Comparison of ENCODE assay signal across 20 cellular contexts in genomic region chr4:176549161-176549865, GRCh38.
DNase-seq lines count a peak whose midpoint lies in the region; ATAC-seq and TF ChIP-seq lines count a peak whose summit lies in the region.
"Had no signal": no experiment of that assay in that cellular context is flagged by ENCODE, and none has a peak within 500 bp of the region (broad histone marks: within the 10 kb centered on the region; RNA-seq: fewer than 3 reads in every experiment).

No MANE protein-coding gene starts in this region.

- H4K5ac ChIP-seq in IMR-90 (ENCODE audit: low read depth, low read length) = no peak overlapping the region; the same call in 1 of the 2 replicates

- H3K27ac Mint-ChIP-seq in progenitor cell of endocrine pancreas (no peak overlapping the region), GM23338 (no peak overlapping the region)
- H3K27ac Mint-ChIP-seq: activated B cell treated with CpG ODN at 0.5 μM for 24 hours; activated T-helper 2 cell treated with anti-CD3 and anti-CD28 coated beads, Interferon-gamma antibody, Interleukin-2, Interleukin-4, amounts not matched to agents 10 μg/mL and 5 μg/mL and 100 μg/mL, durations not matched to agents 14 hours and 24 hours and 36 hours; T-helper 1 cell treated with Interleukin-12 subunit alpha and Interleukin-12 subunit beta and Interleukin-4 antibody, amounts not matched to agents 30 μg/mL and 1 μg/mL, for 36 hours had no signal

- intact Hi-C loops in IMR-90 (cut with micrococcal nuclease) = loop anchor here (5.0 kb wide), 2 partner anchors 107 to 172 kb away; no protein-coding TSS in a partner anchor

- peaks cover 11% of the 10 kb centered on the region for H3K9me1 ChIP-seq in IMR-90 (ENCODE audit: insufficient read depth, low read length)

- peak overlapping the region; percentile 57; the same call in 1 of the 2 replicates for H2AK5ac ChIP-seq in IMR-90 (ENCODE audit: low read depth, low read length)

- no peaks in the 10 kb centered on the region for H3K27me3 ChIP-seq in IMR-90 (ENCODE audit: control insufficient read depth, insufficient read depth, low read length)
- no peaks in the 10 kb centered on the region for H3K27me3 ChIP-seq in GM23338 (ENCODE audit: insufficient read depth)
- H3K27me3 ChIP-seq: adrenal gland had no signal

- no peak for TF ChIP-seq RAD21 in IMR-90 (IDR thresholded peaks at IDR 0.05; ENCODE audit: low read length)

- TF ChIP-seq CTCF in IMR-90 (conservative IDR thresholded peaks at IDR 0.05; ENCODE audit: low read depth, low read length) (no peak), progenitor cell of endocrine pancreas (IDR thresholded peaks at IDR 0.05; ENCODE audit: unreplicated experiment) (no peak), GM23338 (conservative IDR thresholded peaks at IDR 0.05; ENCODE audit: low read depth in 2 of 2) (no peak)

- DNase-seq in A172 (ENCODE audit: low spot score) (peak; percentile 30), IMR-90 (peak; percentile 84), amniotic stem cell (lab: John Stamatoyannopoulos, UW) (peak; percentile 6), iris pigment epithelial cell (ENCODE audit: low read depth) (peak; percentile 66), progenitor cell of endocrine pancreas (ENCODE audit: low spot score, unreplicated experiment) (no peak), GM23338 (ENCODE audit: low spot score) (no peak)
- DNase-seq: 8988T; activated B cell treated with CpG ODN at 0.5 μM for 24 hours; activated CD8-positive, alpha-beta memory T cell treated with anti-CD3 and anti-CD28 coated beads for 24 hours; adrenal gland; DMS53; NCI-H146; posterior cingulate gyrus; Right ventricle myocardium superior; stimulated activated CD4-positive, alpha-beta T cell treated with anti-CD3 and anti-CD28 coated beads, Interleukin-12 subunit alpha, Interleukin-12 subunit beta, amount 100 ng/mL, for 4 hours had no signal

- H4K20me1 ChIP-seq in IMR-90 (ENCODE audit: insufficient read depth, low read length) (no peaks in the 10 kb centered on the region), GM23338 (replicated peaks; ENCODE audit: insufficient read depth) (no peaks in the 10 kb centered on the region)

- no peaks in the 10 kb centered on the region for H3K79me1 ChIP-seq in IMR-90 (ENCODE audit: low read depth in 1 of 2, low read length in 2 of 2)

- POLR2A ChIA-PET in IMR-90 (lab: Charles Lee; ENCODE audit: unreplicated experiment) = no interaction called here

- H3K4me1 ChIP-seq in IMR-90 (ENCODE audit: control insufficient read depth, insufficient read depth, low read length) = peaks cover 14% of the 10 kb centered on the region
- no peaks in the 10 kb centered on the region for H3K4me1 ChIP-seq in GM23338 (ENCODE audit: insufficient read depth)
- H3K4me1 ChIP-seq: adrenal gland had no signal

- peak overlapping the region; percentile 86; the same call in 1 of the 2 replicates for H3K18ac ChIP-seq in IMR-90 (ENCODE audit: low read depth, low read length)

- CTCF ChIA-PET in IMR-90 (lab: Yijun Ruan, JAX) = interaction anchor here (1.0 to 1.4 kb wide), 2 partner anchors 10 to 633 kb away, joined by 4 to 7 read pairs; no protein-coding TSS in a partner anchor

- TF ChIP-seq POLR2A in IMR-90 (IDR thresholded peaks at IDR 0.05; ENCODE audit: low read depth, low read length) = no peak

- H3K4me3 Mint-ChIP-seq in progenitor cell of endocrine pancreas (ENCODE audit: low read depth) = no peak overlapping the region
- no peak overlapping the region for H3K4me3 Mint-ChIP-seq in GM23338
- H3K4me3 Mint-ChIP-seq: activated B cell treated with CpG ODN at 0.5 μM for 24 hours; T-helper 1 cell treated with Interleukin-12 subunit alpha and Interleukin-12 subunit beta and Interleukin-4 antibody, amounts not matched to agents 30 μg/mL and 1 μg/mL, for 36 hours had no signal

- H3K9me3 ChIP-seq in IMR-90 (ENCODE audit: control insufficient read depth, insufficient read depth, low read length) = no peaks in the 10 kb centered on the region
- H3K9me3 ChIP-seq: adrenal gland had no signal

- peaks cover 4% of the 10 kb centered on the region for H3K27me3 Mint-ChIP-seq in progenitor cell of endocrine pancreas
- no peaks in the 10 kb centered on the region for H3K27me3 Mint-ChIP-seq in GM23338 (ENCODE audit: insufficient read depth, low read depth, poor library complexity)
- H3K27me3 Mint-ChIP-seq: activated B cell treated with CpG ODN at 0.5 μM for 24 hours had no signal

- H4K8ac ChIP-seq in IMR-90 (ENCODE audit: low read depth in 2 of 2, low read length in 2 of 2) = peak overlapping the region in 1 of 2 experiments; percentile 68; a peak in 2 of 4 replicates

- no peaks in the 10 kb centered on the region for H3K4me1 Mint-ChIP-seq in progenitor cell of endocrine pancreas (ENCODE audit: low read depth)
- no peaks in the 10 kb centered on the region for H3K4me1 Mint-ChIP-seq in GM23338
- H3K4me1 Mint-ChIP-seq: activated B cell treated with CpG ODN at 0.5 μM for 24 hours had no signal

- H3K14ac ChIP-seq in IMR-90 (replicated peaks; ENCODE audit: low read depth, low read length) = peak overlapping the region; percentile 79; the same call in 1 of the 2 replicates

- H3K9me3 Mint-ChIP-seq in progenitor cell of endocrine pancreas (ENCODE audit: low read depth) = peaks cover 6% of the 10 kb centered on the region
- no peaks in the 10 kb centered on the region for H3K9me3 Mint-ChIP-seq in GM23338
- H3K9me3 Mint-ChIP-seq: activated T-helper 2 cell treated with anti-CD3 and anti-CD28 coated beads, Interferon-gamma antibody, Interleukin-2, Interleukin-4, amounts not matched to agents 10 μg/mL and 5 μg/mL and 100 μg/mL, durations not matched to agents 14 hours and 24 hours and 36 hours; T-helper 1 cell treated with Interleukin-12 subunit alpha and Interleukin-12 subunit beta and Interleukin-4 antibody, amounts not matched to agents 30 μg/mL and 1 μg/mL, for 36 hours had no signal

- H2AK9ac ChIP-seq in IMR-90 (replicated peaks; ENCODE audit: low read depth, low read length, poor library complexity) = no peak overlapping the region

- H3K56ac ChIP-seq in IMR-90 (ENCODE audit: extremely low read depth, insufficient read depth, low read length) = no peak overlapping the region

- H3K36me3 Mint-ChIP-seq in progenitor cell of endocrine pancreas (ENCODE audit: insufficient read depth) (no peaks in the 10 kb centered on the region), GM23338 (ENCODE audit: low read depth) (no peaks in the 10 kb centered on the region)

- H3K36me3 ChIP-seq in IMR-90 (ENCODE audit: control insufficient read depth, insufficient read depth, low read length) (no peaks in the 10 kb centered on the region), GM23338 (ENCODE audit: insufficient read depth) (no peaks in the 10 kb centered on the region)
- H3K36me3 ChIP-seq: adrenal gland had no signal

- H3K79me2 ChIP-seq in GM23338 (replicated peaks; ENCODE audit: insufficient read depth) = no peaks in the 10 kb centered on the region

- H4K91ac ChIP-seq in IMR-90 (ENCODE audit: insufficient read depth, low read depth, low read length) = peak overlapping the region; percentile 67

- H2BK5ac ChIP-seq in IMR-90 (ENCODE audit: low read depth, low read length, poor library complexity, severe bottlenecking) = peak overlapping the region; percentile 90

- peak overlapping the region; percentile 64 for H3K4ac ChIP-seq in IMR-90 (ENCODE audit: low read depth, low read length)

- peak overlapping the region; percentile 86 for H2BK120ac ChIP-seq in IMR-90 (ENCODE audit: low read depth, low read length)

- peak overlapping the region; percentile 57; the same call in 1 of the 2 replicates for H3K23ac ChIP-seq in IMR-90 (ENCODE audit: low read depth, low read length)

- H2BK15ac ChIP-seq in IMR-90 (ENCODE audit: low read depth, low read length) = peak overlapping the region; percentile 63; the same call in 1 of the 3 replicates

- H3F3A ChIP-seq in GM23338 (replicated peaks; ENCODE audit: low read depth) = no peaks in the 10 kb centered on the region

- no peaks in the 10 kb centered on the region for H3K9me2 ChIP-seq in GM23338 (ENCODE audit: insufficient read depth)

- H3K4me2 ChIP-seq in IMR-90 (ENCODE audit: low read depth, low read length) (peak overlapping the region; percentile 70; the same call in 1 of the 2 replicates), GM23338 (no peak overlapping the region)

- dilution Hi-C loops in IMR-90 (cut with HindIII; ENCODE audit: low sequenced_read_pairs, unreplicated experiment) = no loop called here

- WGBS in IMR-90 (ENCODE audit: extremely low coverage in 2 of 2, insufficient read length in 1 of 2), 2 experiments = no CpG with 5 or more reads among the region's 4 CpGs

- in situ Hi-C loops in IMR-90 (cut with MboI; ENCODE audit: low sequenced_read_pairs) = no loop called here

- no TSS peak for BruUV-seq in IMR-90 (replicated peaks; lab: Mats Ljungman, UMichigan)

- H3K27ac ChIP-seq in IMR-90 (ENCODE audit: insufficient read depth, low read length) (no peak overlapping the region), GM23338 (ENCODE audit: low read depth) (no peak overlapping the region)
- H3K27ac ChIP-seq: adrenal gland, C4-2B had no signal

- H2BK20ac ChIP-seq in IMR-90 (ENCODE audit: low read depth, low read length) = peak overlapping the region; percentile 66; the same call in 1 of the 2 replicates

- H3K4me3 ChIP-seq in IMR-90 (ENCODE audit: insufficient read depth, low read depth, low read length) (no peak overlapping the region), GM23338 (no peak overlapping the region)
- H3K4me3 ChIP-seq: adrenal gland had no signal

- no peak overlapping the region for H2AFZ ChIP-seq in IMR-90 (replicated peaks; ENCODE audit: low read length, poor library complexity)
- H2AFZ ChIP-seq in GM23338 = no peak overlapping the region

- no peak overlapping the region for H3K9ac ChIP-seq in IMR-90 (ENCODE audit: low read depth, low read length)

- ATAC-seq in IMR-90 (ENCODE audit: low read depth) = peak; percentile 62
- ATAC-seq in GM23338 = no peak
- no peak for ATAC-seq in HG03432 (IDR thresholded peaks at IDR 0.05; ENCODE audit: unreplicated experiment)
- ATAC-seq in HG03457 (IDR thresholded peaks at IDR 0.05; ENCODE audit: unreplicated experiment) = no peak

TF ChIP-seq in IMR-90, 13 proteins besides CTCF, POLR2A, EP300 and RAD21 (continues in another document):
- no peak for TF ChIP-seq CEBPB (IDR thresholded peaks at IDR 0.05; ENCODE audit: low read depth, low read length)

TF ChIP-seq in GM23338, 12 proteins besides CTCF, POLR2A, EP300 and RAD21 (continues in another document):
- TF ChIP-seq ZNF114 (CRISPR knock-in tag; IDR thresholded peaks at IDR 0.05) (no peak), ETS1 (IDR thresholded peaks at IDR 0.05) (no peak), JUNB (IDR thresholded peaks at IDR 0.05; ENCODE audit: unreplicated experiment) (no peak), NANOG (IDR thresholded peaks at IDR 0.05; ENCODE audit: borderline replicate concordance) (no peak)

Comparison
In these comparisons a context has a peak if more than half of its experiments do, and no peak if none do; other contexts are left out.
1. DNase-seq: peak in A172 (single experiment), IMR-90 (single experiment), amniotic stem cell (single experiment) and iris pigment epithelial cell (single experiment); none in progenitor cell of endocrine pancreas (single experiment) and GM23338 (single experiment).